26 cellular contexts compared by ENCODE assay signal in the genomic region with DNA sequence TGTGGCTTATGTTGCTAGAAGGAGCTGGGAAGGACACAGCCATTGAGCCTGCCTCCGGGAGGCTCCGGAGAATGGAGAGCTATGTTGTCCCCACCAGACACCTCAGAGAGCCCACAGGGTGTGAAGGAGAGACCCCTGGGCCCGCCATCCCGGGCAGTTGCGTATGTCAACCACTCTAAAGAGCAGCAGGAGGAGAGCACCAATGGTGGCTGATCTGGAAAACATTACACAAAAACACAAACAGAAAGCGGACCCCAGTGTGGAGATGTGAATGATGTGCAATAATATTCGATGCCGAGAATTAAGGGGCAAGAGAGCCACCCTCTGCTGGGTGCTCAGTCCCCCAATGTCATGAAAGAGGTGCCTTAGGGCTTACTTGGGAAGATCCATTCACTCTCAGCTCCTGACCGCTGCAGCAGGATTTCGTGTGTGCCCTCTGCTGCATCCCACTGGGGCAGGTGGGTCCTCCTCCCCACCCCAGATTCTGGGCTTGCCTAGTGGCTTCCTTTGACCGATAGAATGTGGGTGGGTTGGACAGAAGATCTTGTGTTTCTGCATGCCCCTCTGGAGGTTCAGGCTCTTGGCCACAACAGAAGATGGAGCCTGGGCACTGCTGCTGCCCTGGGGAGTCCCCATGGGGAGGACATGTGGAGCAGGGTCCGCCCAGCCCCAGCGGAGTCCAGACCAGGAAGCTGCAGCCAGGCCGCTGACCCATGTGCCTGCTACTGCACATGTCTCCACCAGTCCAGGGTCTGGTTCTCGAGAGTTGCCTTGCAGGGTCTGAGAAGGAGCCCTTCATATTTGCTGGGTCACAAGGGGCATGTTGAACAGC.
"Had no signal": no experiment of that assay in that cellular context is flagged by ENCODE, and none has a peak within 500 bp of the region (broad histone marks: within the 10 kb centered on the region; RNA-seq: fewer than 3 reads in every experiment).

No MANE protein-coding gene starts in this region.

- H3K27me3 ChIP-seq: breast epithelium, right atrium auricular region, transverse colon, uterus had no signal

- H3K4me3 Mint-ChIP-seq: activated naive CD4-positive, alpha-beta T cell treated with anti-CD3 and anti-CD28 coated beads, Interleukin-2, amount 50 U/mL, for 24 hours; activated naive CD8-positive, alpha-beta T cell treated with anti-CD3 and anti-CD28 coated beads, Interleukin-2, amount 50 U/mL, for 24 hours; dendritic cell treated with granulocyte-macrophage colony-stimulating factor and Interleukin-4, amounts not matched to agents 40 ng/mL and 50 ng/mL, for 4 days; mesothelial cell of epicardium; naive B cell; nephron progenitor cell; T-helper 17 cell had no signal

- H3K4me1 Mint-ChIP-seq: activated naive CD4-positive, alpha-beta T cell treated with anti-CD3 and anti-CD28 coated beads, Interleukin-2, amount 50 U/mL, for 24 hours; activated naive CD8-positive, alpha-beta T cell treated with anti-CD3 and anti-CD28 coated beads, Interleukin-2, amount 50 U/mL, for 24 hours; mesothelial cell of epicardium; naive B cell; T-helper 17 cell had no signal

- H3K27ac Mint-ChIP-seq: activated naive CD4-positive, alpha-beta T cell treated with anti-CD3 and anti-CD28 coated beads, Interleukin-2, amount 50 U/mL, for 24 hours; activated naive CD8-positive, alpha-beta T cell treated with anti-CD3 and anti-CD28 coated beads, Interleukin-2, amount 50 U/mL, for 24 hours; dendritic cell treated with granulocyte-macrophage colony-stimulating factor and Interleukin-4, amounts not matched to agents 40 ng/mL and 50 ng/mL, for 4 days; mesothelial cell of epicardium; naive B cell; nephron progenitor cell; T-helper 17 cell had no signal

- H3K36me3 Mint-ChIP-seq: activated naive CD4-positive, alpha-beta T cell treated with anti-CD3 and anti-CD28 coated beads, Interleukin-2, amount 50 U/mL, for 24 hours; mesothelial cell of epicardium had no signal

- H3K27ac ChIP-seq: breast epithelium, epithelial cell of prostate, parathyroid adenoma, right atrium auricular region, transverse colon, uterus, WERI-Rb-1 had no signal

- H3K4me3 ChIP-seq: breast epithelium, right atrium auricular region, transverse colon, uterus had no signal

- DNase-seq: activated CD4-positive, alpha-beta T cell treated with anti-CD3 and anti-CD28 coated beads for 48 hours; activated CD4-positive, alpha-beta T cell treated with anti-CD3 and anti-CD28 coated beads, Interleukin-2, amount 50 U/mL, for 48 hours; activated CD8-positive, alpha-beta memory T cell treated with anti-CD3 and anti-CD28 coated beads for 24 hours; activated gamma-delta T cell; activated naive CD8-positive, alpha-beta T cell treated with anti-CD3 and anti-CD28 coated beads, Interleukin-2, amount 50 U/mL, for 24 hours; amygdala; central memory CD4-positive, alpha-beta T cell; left cardiac atrium; mammary epithelial cell; naive B cell; nephron progenitor cell; stimulated activated CD4-positive, alpha-beta T cell treated with anti-CD3 and anti-CD28 coated beads, Interleukin-15, amount 100 ng/mL, for 24 hours; stimulated activated CD4-positive, alpha-beta T cell treated with anti-CD3 and anti-CD28 coated beads, Interleukin-2, amount 100 ng/mL, for 24 hours; stimulated activated naive CD4-positive, alpha-beta T cell; T-helper 17 cell; T1000; transverse colon; uterus; WERI-Rb-1 had no signal

- H3K36me3 ChIP-seq: breast epithelium, right atrium auricular region, transverse colon, uterus, WERI-Rb-1 had no signal

- H3K27me3 Mint-ChIP-seq: activated naive CD4-positive, alpha-beta T cell treated with anti-CD3 and anti-CD28 coated beads, Interleukin-2, amount 50 U/mL, for 24 hours; activated naive CD8-positive, alpha-beta T cell treated with anti-CD3 and anti-CD28 coated beads, Interleukin-2, amount 50 U/mL, for 24 hours; dendritic cell treated with granulocyte-macrophage colony-stimulating factor and Interleukin-4, amounts not matched to agents 40 ng/mL and 50 ng/mL, for 4 days; T-helper 17 cell had no signal
